Comparison of ENCODE assay signal across 21 cellular contexts in genomic region chr9:122325124-122325523, GRCh38. TPM values are rescaled to one million over a fixed set of nuclear protein-coding genes. Genes with fewer than 3 reads are reported as not detected.
DNase-seq lines count a peak whose midpoint lies in the region; ATAC-seq, FAIRE-seq and TF ChIP-seq lines count a peak whose summit lies in the region.
"Had no signal": no experiment of that assay in that cellular context is flagged by ENCODE, and none has a peak within 500 bp of the region (broad histone marks: within the 10 kb centered on the region; RNA-seq: fewer than 3 reads in every experiment).

No MANE protein-coding gene starts in this region.

- H4K20me1 ChIP-seq in HepG2 (ENCODE audit: insufficient read depth, low read length), result no peaks in the 10 kb centered on the region

- peaks cover 9 to 14% of the 10 kb centered on the region in 2 experiments; a peak in 4 of 5 replicates for H3K36me3 ChIP-seq in HepG2 (replicated peaks in 1 of 2; ENCODE audit: control insufficient read depth in 1 of 2, insufficient read depth in 2 of 2, low read length in 2 of 2)
- H3K36me3 ChIP-seq: neural progenitor cell had no signal

- intact Hi-C loops in HepG2 (cut with micrococcal nuclease; ENCODE audit: unreplicated experiment), result no loop called here

- TF ChIP-seq CTCF in astrocyte of the spinal cord (IDR thresholded peaks at IDR 0.05; ENCODE audit: low read depth, low read length), result no peak
- TF ChIP-seq CTCF in HepG2 (CRISPR knock-in tag; IDR thresholded peaks at IDR 0.05), result no peak
- no peak for TF ChIP-seq CTCF in chondrocyte (IDR thresholded peaks at IDR 0.05)

- CTCF ChIA-PET in HepG2 (lab: Yijun Ruan, JAX; ENCODE audit: low intra/inter-chr PET ratio, low total read pairs), result no interaction called here

- peaks cover 26% of the 10 kb centered on the region for H3K36me3 Mint-ChIP-seq in chondrocyte (ENCODE audit: low read depth)

- no peak overlapping the region for H3K4me2 ChIP-seq in HepG2 (ENCODE audit: low read depth, low read length)
- H3K4me2 ChIP-seq: BLaER1 treated with 17β-estradiol and CSF1 and Interleukin-3, amounts not matched to agents 10 nM and 100 nM; neural progenitor cell had no signal

- H3K4me3 ChIP-seq in astrocyte of the spinal cord (ENCODE audit: low read depth, low read length) (no peak overlapping the region), HepG2 (replicated peaks in 1 of 3; ENCODE audit: insufficient read depth in 1 of 3, low read depth in 2 of 3, low read length in 3 of 3) (no peak overlapping the region)
- H3K4me3 ChIP-seq: BLaER1 treated with 17β-estradiol and CSF1 and Interleukin-3, amounts not matched to agents 10 nM and 100 nM; neural progenitor cell; spleen; tibial artery had no signal

- no peaks in the 10 kb centered on the region for H3K9me3 Mint-ChIP-seq in chondrocyte (ENCODE audit: low read depth)
- H3K9me3 Mint-ChIP-seq: activated CD4-positive, alpha-beta T cell treated with anti-CD3 and anti-CD28 coated beads, Interleukin-2, amount 10 ng/mL, durations not matched to agents 24 days and 14 days; neural progenitor cell had no signal

- no peak overlapping the region for H3K27ac ChIP-seq in HepG2 (ENCODE audit: extremely low read length, insufficient read depth, low read length)
- H3K27ac ChIP-seq: BLaER1 treated with 17β-estradiol and CSF1 and Interleukin-3, amounts not matched to agents 10 nM and 100 nM; neural progenitor cell; spleen; tibial artery had no signal

- peaks cover 20% of the 10 kb centered on the region for H3K4me1 ChIP-seq in HepG2 (ENCODE audit: insufficient read depth, low read length)
- H3K4me1 ChIP-seq: tibial artery had no signal

- TF ChIP-seq RAD21 in HepG2 (CRISPR knock-in tag; IDR thresholded peaks at IDR 0.05), result no peak

- H3K4me3 Mint-ChIP-seq in chondrocyte (ENCODE audit: unreplicated experiment), result no peak overlapping the region
- H3K4me3 Mint-ChIP-seq: activated CD4-positive, alpha-beta T cell treated with anti-CD3 and anti-CD28 coated beads, Interleukin-2, amount 10 ng/mL, durations not matched to agents 24 days and 14 days; neural progenitor cell had no signal

- H3K9me3 ChIP-seq in HepG2 (ENCODE audit: low read length), result no peaks in the 10 kb centered on the region
- H3K9me3 ChIP-seq: BLaER1 treated with 17β-estradiol and CSF1 and Interleukin-3, amounts not matched to agents 10 nM and 100 nM; spleen; tibial artery had no signal

- no TSS peak for BruUV-seq in HepG2 (replicated peaks; lab: Mats Ljungman, UMichigan)

- peak; percentile 40 for FAIRE-seq in HepG2 (lab: Jason Lieb, UNC)
- FAIRE-seq: colon, GM12891, islet of Langerhans had no signal

- H3K4me1 Mint-ChIP-seq in chondrocyte (ENCODE audit: low read depth), result peaks cover 7% of the 10 kb centered on the region

- POLR2A ChIA-PET in HepG2 (lab: Yijun Ruan, JAX), result no interaction called here

- H3K27me3 ChIP-seq in HepG2 (ENCODE audit: control insufficient read depth in 1 of 2, insufficient read depth in 2 of 2, low read length in 2 of 2), result no peaks in the 10 kb centered on the region
- H3K27me3 ChIP-seq: BLaER1 treated with 17β-estradiol and CSF1 and Interleukin-3, amounts not matched to agents 10 nM and 100 nM; neural progenitor cell; spleen; tibial artery had no signal

- H3K9ac ChIP-seq in HepG2 (ENCODE audit: insufficient read depth, low read depth, low read length), result no peak overlapping the region
- H3K9ac ChIP-seq: BLaER1 treated with 17β-estradiol and CSF1 and Interleukin-3, amounts not matched to agents 10 nM and 100 nM; neural progenitor cell had no signal

- peak; percentile 85 for ATAC-seq in HepG2
- ATAC-seq: PC-3 had no signal

- H3K27ac Mint-ChIP-seq in chondrocyte (ENCODE audit: unreplicated experiment), result no peak overlapping the region
- H3K27ac Mint-ChIP-seq: activated CD4-positive, alpha-beta T cell treated with anti-CD3 and anti-CD28 coated beads, Interleukin-2, amount 10 ng/mL, durations not matched to agents 24 days and 14 days had no signal

- TF ChIP-seq EP300 in HepG2 (IDR thresholded peaks at IDR 0.05; ENCODE audit: low read depth in 2 of 2, low read length in 2 of 2), result no peak
- no peak for TF ChIP-seq EP300 in HepG2 (CRISPR knock-in tag; IDR thresholded peaks at IDR 0.05; ENCODE audit: borderline replicate concordance)

- H3K79me2 ChIP-seq in HepG2 (ENCODE audit: insufficient read depth, low read length), result no peaks in the 10 kb centered on the region

- H3K27me3 Mint-ChIP-seq in chondrocyte (ENCODE audit: low read depth), result no peaks in the 10 kb centered on the region
- H3K27me3 Mint-ChIP-seq: activated CD4-positive, alpha-beta T cell treated with anti-CD3 and anti-CD28 coated beads, Interleukin-2, amount 10 ng/mL, durations not matched to agents 24 days and 14 days had no signal

- TF ChIP-seq POLR2A in HepG2 (IDR thresholded peaks at IDR 0.05; ENCODE audit: insufficient read depth in 1 of 2, low read depth in 2 of 2, low read length in 2 of 2), result no peak

- WGBS in HepG2 (ENCODE audit: low lambda C conversion rate), result 25% methylated on average over 1 of the region's 1 CpG

- in situ Hi-C loops in astrocyte of the spinal cord (cut with HindIII; ENCODE audit: low sequenced_read_pairs), result no loop called here
- in situ Hi-C loops in HepG2 (cut with HindIII; ENCODE audit: extremely low pct_ligation_motif_present, low pct_unique_long_range_greater_than_20kb), result no loop called here

- H2AFZ ChIP-seq in HepG2 (ENCODE audit: low read length), result no peak overlapping the region
- H2AFZ ChIP-seq: neural progenitor cell had no signal

- DNase-seq in AG08395 (ENCODE audit: low spot score) (peak; percentile 18), EH (ENCODE audit: low read depth) (peak; percentile 31), astrocyte of the spinal cord (ENCODE audit: low read depth, low spot score) (peak; percentile 5), HepG2 (ENCODE audit: low spot score) (peak; percentile 79), chondrocyte (ENCODE audit: low spot score) (no peak), NCI-H345 (lab: John Stamatoyannopoulos, UW) (no peak)
- no peak for DNase-seq in effector CD4-positive, alpha-beta T cell
- DNase-seq: activated CD4-positive, alpha-beta T cell treated with anti-CD3 and anti-CD28 coated beads, Interleukin-2, amount 10 ng/mL, durations not matched to agents 24 days and 14 days; amygdala; GF-D8; NCI-H1092 treated with DMSO at 0.1 percent for 48 hours; NCI-H526 treated with DMSO at 0.1 percent for 48 hours; PC-3; spleen; T1000; tibial artery had no signal

TF ChIP-seq in HepG2, 621 proteins besides CTCF, POLR2A, EP300 and RAD21:
- TF ChIP-seq FOSL2 (CRISPR knock-in tag; IDR thresholded peaks at IDR 0.05) (peak; percentile 71), CEBPG (CRISPR knock-in tag; IDR thresholded peaks at IDR 0.05) (peak; percentile 70), FOXA3 (CRISPR knock-in tag; IDR thresholded peaks at IDR 0.05) (peak; percentile 19; the same call in 1 of the 2 replicates), RARA (CRISPR knock-in tag; IDR thresholded peaks at IDR 0.05) (peak; percentile 33; the same call in 1 of the 2 replicates), SAP130 (CRISPR knock-in tag; IDR thresholded peaks at IDR 0.05; ENCODE audit: low read depth) (peak; percentile 45; the same call in 1 of the 2 replicates), MYNN (CRISPR knock-in tag; IDR thresholded peaks at IDR 0.05; ENCODE audit: low read depth) (no peak), DPF2 (CRISPR knock-in tag; IDR thresholded peaks at IDR 0.05; ENCODE audit: borderline replicate concordance, low read depth) (no peak), FOXA1 (IDR thresholded peaks at IDR 0.05) (no peak), FOXA1 (CRISPR knock-in tag; IDR thresholded peaks at IDR 0.05) (0 out of 2 replicates have a peak, but pooled peaks have one; percentile 25), CEBPB (IDR thresholded peaks at IDR 0.05; ENCODE audit: borderline replicate concordance, low read depth, low read length) (peak; percentile 77)

RNA-seq across cellular contexts. Expression of gene PTGS1, which starts 45.7 kb away (rescaled TPM):
- total RNA-seq in HepG2 (2016; rRNA removed; fragmentation: Illumina TruSeq; extraction: Trizol) (0.06 and 0.07 TPM in 2 replicates), chondrocyte (0.59 to 2.7 TPM (median 0.97 TPM) in 3 replicates)
- total RNA-seq in HepG2 (2016; cell fraction: cytosol; rRNA removed; fragmentation: Illumina TruSeq; extraction: Trizol; ENCODE audit: low read depth), result not detected in 2 replicates
- total RNA-seq in HepG2 (2016; cell fraction: insoluble cytoplasmic fraction; rRNA removed; fragmentation: Illumina TruSeq; extraction: Trizol), result 0.11 TPM in 1 of 2 replicates, not detected in the other
- 0.03 TPM in 1 of 2 replicates, not detected in the other for total RNA-seq in HepG2 (2016; cell fraction: membrane; rRNA removed; fragmentation: Illumina TruSeq; extraction: Trizol)
- not detected in 2 replicates for total RNA-seq in HepG2 (2016; cell fraction: nucleus; rRNA removed; fragmentation: Illumina TruSeq; extraction: Trizol)
- 0.05 and 0.08 TPM in 2 replicates for polyA plus RNA-seq in HepG2 (2011; rRNA removed)
- 0.06 and 0.15 TPM in 2 replicates for polyA plus RNA-seq in HepG2 (2011; cell fraction: cytosol; rRNA removed)
- 0.09 and 0.10 TPM in 2 replicates for polyA plus RNA-seq in HepG2 (2011; cell fraction: nucleus; rRNA removed)
- polyA plus RNA-seq in HepG2 (2012), result 0.07 and 0.08 TPM in 2 replicates
- not detected in 2 replicates for polyA plus RNA-seq in HepG2 (2016; cell fraction: cytosol; fragmentation: Illumina TruSeq; extraction: Trizol; ENCODE audit: low read depth)
- polyA plus RNA-seq in HepG2 (2016; cell fraction: insoluble cytoplasmic fraction; fragmentation: Illumina TruSeq; extraction: Trizol; ENCODE audit: low read depth), result not detected in 2 replicates
- 0.08 TPM in 1 of 2 replicates, not detected in the other for polyA plus RNA-seq in HepG2 (2016; cell fraction: membrane; fragmentation: Illumina TruSeq; extraction: Trizol; ENCODE audit: low read depth)
- polyA plus RNA-seq in HepG2 (2016; cell fraction: nucleus; fragmentation: Illumina TruSeq; extraction: Trizol; ENCODE audit: insufficient read depth, low read depth), result not detected in 2 replicates
- polyA minus RNA-seq in HepG2 (2011; rRNA and poly(A)+ RNA removed; ENCODE audit: low replicate concordance), result 0.28 and 8.6 TPM in 2 replicates
- polyA minus RNA-seq in HepG2 (2011; cell fraction: cytosol; rRNA and poly(A)+ RNA removed), result not detected in 2 replicates
- polyA minus RNA-seq in HepG2 (2011; cell fraction: nucleus; rRNA and poly(A)+ RNA removed), result 0.12 TPM in 1 of 2 replicates, not detected in the other

Comparison
In these comparisons a context has a peak if more than half of its experiments do, and no peak if none do; other contexts are left out.
1. DNase-seq: peak in AG08395 (single experiment), EH (single experiment), astrocyte of the spinal cord (single experiment) and HepG2 (single experiment); none in chondrocyte (single experiment), effector CD4-positive, alpha-beta T cell (single experiment) and NCI-H345 (single experiment).